ENCODE assay signal across 12 cellular contexts in genomic region chr10:97532935-97533671, GRCh38. TPM values are rescaled to one million over a fixed set of nuclear protein-coding genes. Genes with fewer than 3 reads are reported as not detected.
DNase-seq lines count a peak whose midpoint lies in the region; TF ChIP-seq lines count a peak whose summit lies in the region.
"Had no signal": no experiment of that assay in that cellular context is flagged by ENCODE, and none has a peak within 500 bp of the region (broad histone marks: within the 10 kb centered on the region; RNA-seq: fewer than 3 reads in every experiment).

No MANE protein-coding gene starts in this region.

- POLR2A ChIA-PET in CD8-positive, alpha-beta memory T cell (lab: Charles Lee): no interaction called here

- DNase-seq in C1 segment of cervical spinal cord (lab: John Stamatoyannopoulos, UW): peak in 9 of 14 donors; percentile 16 to 80 (median 43)
- DNase-seq in MG63: peak; percentile 59
- peak; percentile 45 for DNase-seq in dedifferentiated amniotic fluid mesenchymal stem cell (ENCODE audit: extremely low spot score)
- no peak for DNase-seq in neural crest cell (ENCODE audit: low read depth, low spot score)
- no peak for DNase-seq in CD8-positive, alpha-beta memory T cell
- DNase-seq in activated T-cell treated with anti-CD3 and anti-CD28 coated beads, Interleukin-2, amount 50 U/mL, for 24 hours: no peak
- no peak for DNase-seq in activated CD8-positive, alpha-beta memory T cell treated with anti-CD3 and anti-CD28 coated beads for 24 hours
- DNase-seq in SHP77 treated with DMSO at 0.1 percent for 48 hours (lab: John Stamatoyannopoulos, UW): no peak
- DNase-seq: activated naive CD4-positive, alpha-beta T cell treated with Interleukin-2 at 50 U/mL for 16 hours; NCI-H1436 treated with DMSO at 0.1 percent for 48 hours had no signal

- H3K9me3 ChIP-seq in MG63: no peaks in the 10 kb centered on the region
- no peaks in the 10 kb centered on the region for H3K9me3 ChIP-seq in CD8-positive, alpha-beta memory T cell (ENCODE audit: low read length)

- no peak overlapping the region for H3K4me3 ChIP-seq in MG63
- no peak overlapping the region for H3K4me3 ChIP-seq in CD8-positive, alpha-beta memory T cell (ENCODE audit: low read length)

- no peak overlapping the region for H3K27ac ChIP-seq in CD8-positive, alpha-beta memory T cell (ENCODE audit: low read depth, low read length)

- no peaks in the 10 kb centered on the region for H3K4me1 ChIP-seq in CD8-positive, alpha-beta memory T cell (ENCODE audit: insufficient read depth, low read length)

- peaks cover 5% of the 10 kb centered on the region for H3K36me3 Mint-ChIP-seq in neural crest cell (ENCODE audit: low read depth)
- H3K36me3 Mint-ChIP-seq in CD8-positive, alpha-beta memory T cell: peaks cover 0 to 4% (median 0%) of the 10 kb centered on the region in 3 donors
- no peaks in the 10 kb centered on the region for H3K36me3 Mint-ChIP-seq in activated T-cell treated with anti-CD3 and anti-CD28 coated beads, Interleukin-2, amount 50 U/mL, for 24 hours (ENCODE audit: low read depth)

- no peak overlapping the region for H3K4me3 Mint-ChIP-seq in neural crest cell
- no peak overlapping the region for H3K4me3 Mint-ChIP-seq in CD8-positive, alpha-beta memory T cell
- H3K4me3 Mint-ChIP-seq in activated T-cell treated with anti-CD3 and anti-CD28 coated beads, Interleukin-2, amount 50 U/mL, for 24 hours: no peak overlapping the region

- peaks cover 6% of the 10 kb centered on the region for H3K4me1 Mint-ChIP-seq in neural crest cell
- H3K4me1 Mint-ChIP-seq in CD8-positive, alpha-beta memory T cell: no peaks in the 10 kb centered on the region
- H3K4me1 Mint-ChIP-seq in activated T-cell treated with anti-CD3 and anti-CD28 coated beads, Interleukin-2, amount 50 U/mL, for 24 hours (ENCODE audit: low read depth): no peaks in the 10 kb centered on the region

- H3K27ac Mint-ChIP-seq in neural crest cell (ENCODE audit: unreplicated experiment): peak overlapping the region; percentile 64
- H3K27ac Mint-ChIP-seq in CD8-positive, alpha-beta memory T cell: no peak overlapping the region
- no peak overlapping the region for H3K27ac Mint-ChIP-seq in activated T-cell treated with anti-CD3 and anti-CD28 coated beads, Interleukin-2, amount 50 U/mL, for 24 hours

- TF ChIP-seq CTCF in neural crest cell (conservative IDR thresholded peaks at IDR 0.05): no peak

- H3K27me3 Mint-ChIP-seq in neural crest cell (ENCODE audit: low read depth): no peaks in the 10 kb centered on the region
- peaks cover 0 to 3% of the 10 kb centered on the region in 2 donors for H3K27me3 Mint-ChIP-seq in CD8-positive, alpha-beta memory T cell
- no peaks in the 10 kb centered on the region for H3K27me3 Mint-ChIP-seq in activated T-cell treated with anti-CD3 and anti-CD28 coated beads, Interleukin-2, amount 50 U/mL, for 24 hours

- H3K27me3 ChIP-seq in MG63: no peaks in the 10 kb centered on the region
- no peaks in the 10 kb centered on the region for H3K27me3 ChIP-seq in CD8-positive, alpha-beta memory T cell (ENCODE audit: insufficient read depth, low read length, poor library complexity, severe bottlenecking)

- H3K9me3 Mint-ChIP-seq in neural crest cell: peaks cover 3% of the 10 kb centered on the region
- peaks cover 0 to 2% (median 0%) of the 10 kb centered on the region in 5 donors for H3K9me3 Mint-ChIP-seq in CD8-positive, alpha-beta memory T cell
- no peaks in the 10 kb centered on the region for H3K9me3 Mint-ChIP-seq in activated T-cell treated with anti-CD3 and anti-CD28 coated beads, Interleukin-2, amount 50 U/mL, for 24 hours

- H3K36me3 ChIP-seq in MG63: no peaks in the 10 kb centered on the region
- H3K36me3 ChIP-seq in CD8-positive, alpha-beta memory T cell (ENCODE audit: insufficient read depth, low read length): no peaks in the 10 kb centered on the region

- CTCF ChIA-PET in CD8-positive, alpha-beta memory T cell (lab: Charles Lee): interaction anchor here (0.9 kb wide), 1 partner anchor 10 kb away, joined by 3 read pairs; no protein-coding TSS in a partner anchor

RNA-seq across cellular contexts. Expression of gene UBTD1, which starts 34.4 kb away (rescaled TPM):
- total RNA-seq in MG63 (2014; rRNA removed; shearing (Covaris generic); ENCODE audit: low replicate concordance): 19.3 and 29.7 TPM in 2 replicates
- 6.5 and 8.7 TPM in 2 replicates for total RNA-seq in neural crest cell
- total RNA-seq in CD8-positive, alpha-beta memory T cell: 1 to 10 TPM; 1.9 to 2.6 TPM
- polyA plus RNA-seq in CD8-positive, alpha-beta memory T cell: 2.0 TPM

RNA-seq across cellular contexts. Expression of gene MMS19, which starts 34.9 kb away (rescaled TPM):
- 44.3 and 57.6 TPM in 2 replicates for total RNA-seq in MG63 (2014; rRNA removed; shearing (Covaris generic); ENCODE audit: low replicate concordance)
- 86.4 and 88.7 TPM in 2 replicates for total RNA-seq in neural crest cell
- 10 to 100 TPM; 85.7 to 89.3 TPM for total RNA-seq in CD8-positive, alpha-beta memory T cell
- 27.5 TPM for polyA plus RNA-seq in CD8-positive, alpha-beta memory T cell

RNA-seq across cellular contexts. Expression of gene ANKRD2, which starts 39.5 kb away (rescaled TPM):
- total RNA-seq in MG63 (2014; rRNA removed; shearing (Covaris generic); ENCODE audit: low replicate concordance): not detected in 2 replicates
- not detected in 2 replicates for total RNA-seq in neural crest cell
- not detected for total RNA-seq in CD8-positive, alpha-beta memory T cell
- polyA plus RNA-seq in CD8-positive, alpha-beta memory T cell: not detected

RNA-seq across cellular contexts. Expression of gene HOGA1, which starts 51.1 kb away (rescaled TPM):
- 5.0 and 6.7 TPM in 2 replicates for total RNA-seq in MG63 (2014; rRNA removed; shearing (Covaris generic); ENCODE audit: low replicate concordance)
- total RNA-seq in neural crest cell: 0.23 and 0.36 TPM in 2 replicates
- not detected for total RNA-seq in CD8-positive, alpha-beta memory T cell
- not detected for polyA plus RNA-seq in CD8-positive, alpha-beta memory T cell

RNA-seq across cellular contexts. Expression of gene C10orf62, which starts 56.4 kb away (rescaled TPM):
- total RNA-seq in MG63 (2014; rRNA removed; shearing (Covaris generic); ENCODE audit: low replicate concordance): not detected in 2 replicates
- not detected in 2 replicates for total RNA-seq in neural crest cell
- not detected for total RNA-seq in CD8-positive, alpha-beta memory T cell
- polyA plus RNA-seq in CD8-positive, alpha-beta memory T cell: not detected
- total RNA-seq: pulmonary artery endothelial cell had no signal
- polyA plus RNA-seq: keratinocyte had no signal

Comparison
In these comparisons a context has a peak if more than half of its experiments do, and no peak if none do; other contexts are left out.
1. DNase-seq: peak in C1 segment of cervical spinal cord (9 of 14), MG63 (single experiment) and dedifferentiated amniotic fluid mesenchymal stem cell (single experiment); none in neural crest cell (single experiment), CD8-positive, alpha-beta memory T cell (0 of 5), activated T-cell treated with anti-CD3 and anti-CD28 coated beads, Interleukin-2, amount 50 U/mL, for 24 hours (single experiment), activated CD8-positive, alpha-beta memory T cell treated with anti-CD3 and anti-CD28 coated beads for 24 hours (single experiment) and SHP77 treated with DMSO at 0.1 percent for 48 hours (single experiment).